In genomic region chr1:6239950-6240768, GRCh38 we compare ENCODE assay signal across 15 cellular contexts. TPM values are rescaled to one million over a fixed set of nuclear protein-coding genes. Genes with fewer than 3 reads are reported as not detected.
A peak's percentile ranks its signal among the peaks of the same experiment; 100 is the strongest.
DNase-seq lines count a peak whose midpoint lies in the region; ATAC-seq and TF ChIP-seq lines count a peak whose summit lies in the region.
"Had no signal": no experiment of that assay in that cellular context is flagged by ENCODE, and none has a peak within 500 bp of the region (broad histone marks: within the 10 kb centered on the region; RNA-seq: fewer than 3 reads in every experiment).

No MANE protein-coding gene starts in this region.

- no TSS peak for BruUV-seq in MCF 10A (replicated peaks; lab: Mats Ljungman, UMichigan)

- no peak overlapping the region for H3K27ac ChIP-seq in breast epithelium
- H3K27ac ChIP-seq: A549, epithelial cell of prostate, SK-N-MC, uterus had no signal

- H3K9me3 ChIP-seq in breast epithelium, result no peaks in the 10 kb centered on the region
- H3K9me3 ChIP-seq: A549, MG63, uterus had no signal

- H3K9me3 Mint-ChIP-seq in MCF 10A (ENCODE audit: unreplicated experiment), result no peaks in the 10 kb centered on the region
- H3K9me3 Mint-ChIP-seq: activated CD8-positive, alpha-beta T cell treated with anti-CD3 and anti-CD28 coated beads for 36 hours had no signal

- H3K27me3 ChIP-seq in breast epithelium, result peaks cover 22 to 52% of the 10 kb centered on the region in 2 donors

- TF ChIP-seq CTCF in MCF 10A (IDR thresholded peaks at IDR 0.05; ENCODE audit: unreplicated experiment), result no peak
- no peak for TF ChIP-seq CTCF in breast epithelium (IDR thresholded peaks at IDR 0.05)

- no peak overlapping the region for H3K27ac Mint-ChIP-seq in MCF 10A (ENCODE audit: low read depth, unreplicated experiment)
- H3K27ac Mint-ChIP-seq: activated CD8-positive, alpha-beta T cell treated with anti-CD3 and anti-CD28 coated beads for 36 hours had no signal

- H3K27me3 Mint-ChIP-seq in MCF 10A (ENCODE audit: insufficient read depth, unreplicated experiment), result peaks cover 30% of the 10 kb centered on the region

- no peak overlapping the region for H3K4me3 ChIP-seq in breast epithelium
- H3K4me3 ChIP-seq: A549, MG63, SK-N-MC, uterus had no signal

- H3K36me3 Mint-ChIP-seq in MCF 10A (ENCODE audit: insufficient read depth, unreplicated experiment), result no peaks in the 10 kb centered on the region

- DNase-seq in MCF 10A (ENCODE audit: unreplicated experiment) (peak; percentile 50), breast epithelium (ENCODE audit: low spot score in 2 of 2) (no peak), SHP77 (lab: John Stamatoyannopoulos, UW) (peak; percentile 39 to 62), renal cortical epithelial cell (ENCODE audit: low read depth) (peak; percentile 38), NCI-H2029 (lab: John Stamatoyannopoulos, UW) (no peak)
- DNase-seq: activated CD8-positive, alpha-beta T cell treated with anti-CD3 and anti-CD28 coated beads for 36 hours; amygdala; MG63; uterus had no signal

- peaks cover 7 to 8% of the 10 kb centered on the region in 2 donors for H3K4me1 ChIP-seq in breast epithelium
- H3K4me1 ChIP-seq: A549 had no signal

- no peaks in the 10 kb centered on the region for H3K4me1 Mint-ChIP-seq in MCF 10A (ENCODE audit: insufficient read depth, unreplicated experiment)

- CTCF ChIA-PET in MCF 10A (lab: Yijun Ruan, JAX), result interaction anchor here (1.2 kb wide), 1 partner anchor 183 kb away, joined by 4 read pairs; no protein-coding TSS in a partner anchor

- intact Hi-C loops in MCF 10A (cut with micrococcal nuclease), result no loop called here
- intact Hi-C loops in breast epithelium (cut with DNase I; ENCODE audit: low total_unique reads), result no loop called here

- H3K36me3 ChIP-seq in breast epithelium, result no peaks in the 10 kb centered on the region
- H3K36me3 ChIP-seq: MG63, uterus had no signal

- POLR2A ChIA-PET in MCF 10A (lab: Yijun Ruan, JAX), result no interaction called here

- no peak overlapping the region for H3K4me3 Mint-ChIP-seq in MCF 10A (ENCODE audit: unreplicated experiment)
- H3K4me3 Mint-ChIP-seq: activated CD8-positive, alpha-beta T cell treated with anti-CD3 and anti-CD28 coated beads for 36 hours had no signal

- no peak for TF ChIP-seq POLR2A in breast epithelium (IDR thresholded peaks at IDR 0.05)

- ATAC-seq in HG03432 (IDR thresholded peaks at IDR 0.05; ENCODE audit: unreplicated experiment), result no peak
- ATAC-seq: A549; activated CD8-positive, alpha-beta T cell treated with anti-CD3 and anti-CD28 coated beads for 36 hours; left lobe of liver had no signal

RNA-seq across cellular contexts. Expression of gene HES3, which starts 3.8 kb away (rescaled TPM):
- total RNA-seq in MCF 10A (2022), result not detected in 2 replicates
- total RNA-seq in breast epithelium, result not detected
- not detected in 2 replicates for total RNA-seq in renal cortical epithelial cell
- total RNA-seq: activated CD8-positive, alpha-beta T cell treated with anti-CD3 and anti-CD28 coated beads for 36 hours; left lobe of liver; posterior vena cava; uterus had no signal

RNA-seq across cellular contexts. Expression of gene ICMT, which starts 4.4 kb away (rescaled TPM):
- total RNA-seq in MCF 10A (2022), result 26.5 and 28.3 TPM in 2 replicates
- 10 to 100 TPM; 54.0 to 61.6 (median 54.7) TPM for total RNA-seq in breast epithelium
- total RNA-seq in renal cortical epithelial cell, result 81.1 and 107 TPM in 2 replicates

RNA-seq across cellular contexts. Expression of gene GPR153, which starts 20.7 kb away (rescaled TPM):
- total RNA-seq in MCF 10A (2022) (4.6 and 5.0 TPM in 2 replicates), breast epithelium (10 to 100 TPM in 1 of 3 donors, 1 to 10 TPM in 2; 5.4 to 34.6 (median 6.6) TPM), renal cortical epithelial cell (1.9 and 4.8 TPM in 2 replicates)

RNA-seq across cellular contexts. Expression of gene RNF207, which starts 34.2 kb away (rescaled TPM):
- total RNA-seq in MCF 10A (2022) (6.2 and 12.4 TPM in 2 replicates), breast epithelium (10 to 100 TPM in 2 of 3 donors, 1 to 10 TPM in 1; 2.7 to 32.4 (median 29.9) TPM), renal cortical epithelial cell (23.8 and 53.5 TPM in 2 replicates)

RNA-seq across cellular contexts. Expression of gene RPL22, which starts 40.8 kb away (rescaled TPM):
- total RNA-seq in MCF 10A (2022) (477 and 513 TPM in 2 replicates), breast epithelium (100 to 1,000 TPM; 210 to 329 (median 306) TPM), renal cortical epithelial cell (160 and 174 TPM in 2 replicates)

Comparison
In these comparisons a context has a peak if more than half of its experiments do, and no peak if none do; other contexts are left out.
1. DNase-seq: peak in MCF 10A (single experiment), SHP77 (2 of 2) and renal cortical epithelial cell (single experiment); none in breast epithelium (0 of 2) and NCI-H2029 (single experiment).